1 cellular context compared by ENCODE assay signal in the genomic region with DNA sequence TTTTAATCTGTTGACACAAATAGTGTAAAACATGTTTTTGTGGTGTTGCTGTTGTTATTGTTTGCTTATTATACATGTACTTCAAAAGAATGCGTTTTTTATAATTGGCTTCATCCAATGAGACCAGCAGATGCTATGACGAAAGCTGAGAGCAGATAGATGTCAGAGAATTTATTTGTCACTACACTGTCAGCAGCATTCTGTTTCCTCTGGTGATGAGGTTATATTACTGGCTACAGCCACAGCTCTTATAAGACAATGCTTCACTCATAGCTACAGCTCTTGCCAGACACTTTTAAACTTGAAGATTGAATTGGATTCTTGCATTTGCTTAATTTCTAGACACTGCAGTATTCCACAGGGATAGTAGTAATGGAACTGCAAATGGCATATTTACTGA.
"Had no signal": no experiment of that assay in that cellular context is flagged by ENCODE, and none has a peak within 500 bp of the region (broad histone marks: within the 10 kb centered on the region; RNA-seq: fewer than 3 reads in every experiment).

No MANE protein-coding gene starts in this region.

- H3K36me3 ChIP-seq: MG63 had no signal

- H3K4me3 ChIP-seq: MG63 had no signal

- H3K27me3 ChIP-seq: MG63 had no signal
